9 cellular contexts compared by ENCODE assay signal in the genomic region with DNA sequence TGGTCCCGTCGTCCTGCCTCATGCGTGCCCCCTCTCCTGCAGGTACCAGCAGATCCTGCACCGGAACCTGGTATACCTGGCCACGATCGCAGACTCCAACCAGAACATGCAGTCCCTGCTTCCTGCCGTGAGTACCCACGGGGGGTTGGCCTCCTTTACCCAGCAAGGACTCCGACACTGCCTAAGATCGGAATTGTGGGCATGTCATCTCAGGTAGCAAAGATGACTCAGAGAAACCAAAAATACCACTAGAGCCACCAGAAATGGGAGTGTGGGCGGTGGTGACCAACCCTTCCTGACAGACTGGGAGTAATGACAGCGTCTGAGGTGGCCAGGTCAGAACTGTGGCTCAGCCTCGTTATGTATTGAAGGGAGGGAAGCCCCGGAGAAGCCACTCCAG. TPM values are rescaled to one million over a fixed set of nuclear protein-coding genes. Genes with fewer than 3 reads are reported as not detected.
A peak's percentile ranks its signal among the peaks of the same experiment; 100 is the strongest.
DNase-seq lines count a peak whose midpoint lies in the region; ATAC-seq, FAIRE-seq and TF ChIP-seq lines count a peak whose summit lies in the region.
"Had no signal": no experiment of that assay in that cellular context is flagged by ENCODE, and none has a peak within 500 bp of the region (broad histone marks: within the 10 kb centered on the region; RNA-seq: fewer than 3 reads in every experiment).

No MANE protein-coding gene starts in this region.

- no peak for FAIRE-seq in kidney (lab: Jason Lieb, UNC)
- FAIRE-seq: TTC549 had no signal

- TF ChIP-seq CTCF in HFFc6 (IDR thresholded peaks at IDR 0.05) = no peak
- TF ChIP-seq CTCF in kidney (IDR thresholded peaks at IDR 0.05; ENCODE audit: borderline replicate concordance, extremely low read depth, insufficient read depth) = no peak

- no peak overlapping the region for H3K27ac ChIP-seq in kidney (ENCODE audit: low read depth in 2 of 2, low read length in 2 of 2)

- peaks cover 10 to 26% of the 10 kb centered on the region in 2 donors for H3K36me3 ChIP-seq in kidney (ENCODE audit: control insufficient read depth in 1 of 2, insufficient read depth in 2 of 2, low read length in 2 of 2)

- intact Hi-C loops in kidney (cut with DNase I) = no loop called here

- H3K4me1 Mint-ChIP-seq in HFFc6 (ENCODE audit: low read depth) = peaks cover 32% of the 10 kb centered on the region

- no peak for ATAC-seq in GM21786 (IDR thresholded peaks at IDR 0.05; ENCODE audit: unreplicated experiment)

- H3K4me3 Mint-ChIP-seq in HFFc6 = no peak overlapping the region

- H3K4me3 ChIP-seq in kidney (ENCODE audit: low read length in 2 of 2) = no peak overlapping the region

- H3K9me3 ChIP-seq in kidney (ENCODE audit: control insufficient read depth in 1 of 2, low read length in 2 of 2) = no peaks in the 10 kb centered on the region

- DNase-seq in AG08395 (ENCODE audit: low spot score) = peak; percentile 24
- DNase-seq in HFFc6 = peak; percentile 14
- peak; percentile 54 to 62 (median 58) for DNase-seq in activated CD8-positive, alpha-beta memory T cell treated with anti-CD3 and anti-CD28 coated beads for 48 hours (ENCODE audit: low read depth in 2 of 3, low spot score in 2 of 3)
- DNase-seq in myocyte (ENCODE audit: low read depth) = peak; percentile 71
- DNase-seq in putamen (ENCODE audit: low spot score) = no peak
- no peak for DNase-seq in COR-L47 (lab: John Stamatoyannopoulos, UW)
- DNase-seq in kidney = no peak

- H3K9ac ChIP-seq in kidney (ENCODE audit: low read length in 2 of 2) = no peak overlapping the region

- H3K27me3 Mint-ChIP-seq in HFFc6 (ENCODE audit: insufficient read depth) = no peaks in the 10 kb centered on the region

- H3K4me1 ChIP-seq in kidney (ENCODE audit: control insufficient read depth in 1 of 2, insufficient read depth in 1 of 2, low read depth in 1 of 2, low read length in 2 of 2) = peaks cover 3 to 15% of the 10 kb centered on the region in 2 donors

- H3K9me3 Mint-ChIP-seq in HFFc6 = no peaks in the 10 kb centered on the region

- H3K27ac Mint-ChIP-seq in HFFc6 = no peak overlapping the region

- H3K36me3 Mint-ChIP-seq in HFFc6 (ENCODE audit: low read depth) = peaks cover 16% of the 10 kb centered on the region

RNA-seq across cellular contexts. Expression of a gene that starts 16.3 kb away (rescaled TPM):
- 1 to 10 TPM; 5.5 to 7.9 (median 5.9) TPM for total RNA-seq in HFFc6 (2021; fragmentation: NEBNext Ultra II Directional; extraction: Animal tissue kit (Norgen Biotek cat#: 25700))
- total RNA-seq in myocyte (19.3 and 22.6 TPM in 2 replicates), kidney (12.0 TPM)
- 10.5 TPM for polyA plus RNA-seq in myocyte (2012)
- 6.5 TPM for polyA plus RNA-seq in kidney (ENCODE audit: insufficient read depth, low read depth, low replicate concordance)

RNA-seq across cellular contexts. Expression of a gene that starts 16.6 kb away (rescaled TPM):
- total RNA-seq in HFFc6 (2021; fragmentation: NEBNext Ultra II Directional; extraction: Animal tissue kit (Norgen Biotek cat#: 25700)) = 100 to 1,000 TPM; 296 to 357 (median 334) TPM
- total RNA-seq in myocyte = 334 and 371 TPM in 2 replicates
- 317 TPM for polyA plus RNA-seq in myocyte (2012)
- 190 TPM for total RNA-seq in kidney
- polyA plus RNA-seq in kidney (ENCODE audit: insufficient read depth, low read depth, low replicate concordance) = 315 TPM

RNA-seq across cellular contexts. Expression of a gene that starts 23.0 kb away (rescaled TPM):
- total RNA-seq in HFFc6 (2021; fragmentation: NEBNext Ultra II Directional; extraction: Animal tissue kit (Norgen Biotek cat#: 25700)) = 10 to 100 TPM; 27.9 to 33.8 (median 30.2) TPM
- total RNA-seq in myocyte (35.1 and 39.5 TPM in 2 replicates), kidney (36.1 TPM)
- 31.2 TPM for polyA plus RNA-seq in myocyte (2012)
- 45.2 TPM for polyA plus RNA-seq in kidney (ENCODE audit: insufficient read depth, low read depth, low replicate concordance)

RNA-seq across cellular contexts. Expression of a gene that starts 37.6 kb away (rescaled TPM):
- total RNA-seq in HFFc6 (2021; fragmentation: NEBNext Ultra II Directional; extraction: Animal tissue kit (Norgen Biotek cat#: 25700)) = 10 to 100 TPM; 40.4 to 42.7 (median 40.9) TPM
- total RNA-seq in myocyte = 84.8 and 93.7 TPM in 2 replicates
- polyA plus RNA-seq in myocyte (2012) = 41.6 TPM
- 31.6 TPM for total RNA-seq in kidney
- polyA plus RNA-seq in kidney (ENCODE audit: insufficient read depth, low read depth, low replicate concordance) = 18.0 TPM

Comparison
In these comparisons a context has a peak if more than half of its experiments do, and no peak if none do; other contexts are left out.
1. DNase-seq: peak in AG08395 (single experiment), HFFc6 (single experiment), activated CD8-positive, alpha-beta memory T cell treated with anti-CD3 and anti-CD28 coated beads for 48 hours (3 of 3) and myocyte (single experiment); none in putamen (single experiment), COR-L47 (single experiment) and kidney (single experiment).